Comparison of ENCODE assay signal across 8 cellular contexts in genomic region chr16:11251525-11252481, GRCh38. TPM values are rescaled to one million over a fixed set of nuclear protein-coding genes. Genes with fewer than 3 reads are reported as not detected.
A peak's percentile ranks its signal among the peaks of the same experiment; 100 is the strongest.
DNase-seq lines count a peak whose midpoint lies in the region; ATAC-seq and TF ChIP-seq lines count a peak whose summit lies in the region.

No MANE protein-coding gene starts in this region.

- no peaks in the 10 kb centered on the region for H3K9me3 ChIP-seq in BLaER1 treated with 17β-estradiol and CSF1 and Interleukin-3, amounts not matched to agents 10 nM and 100 nM (replicated peaks in 1 of 11)
- H3K9me3 ChIP-seq in T-helper 17 cell (ENCODE audit: control insufficient read depth, low read length, poor library complexity, severe bottlenecking) (no peaks in the 10 kb centered on the region), spleen (no peaks in the 10 kb centered on the region)

- H3K4me3 Mint-ChIP-seq in T-helper 17 cell = peak overlapping the region; percentile 91
- H3K4me3 Mint-ChIP-seq in activated naive CD8-positive, alpha-beta T cell treated with anti-CD3 and anti-CD28 coated beads, Interleukin-2, amount 10 ng/mL, durations not matched to agents 7 days and 5 days = peak overlapping the region; percentile 98

- no peak overlapping the region for H3K4me3 ChIP-seq in BLaER1 treated with 17β-estradiol and CSF1 and Interleukin-3, amounts not matched to agents 10 nM and 100 nM
- H3K4me3 ChIP-seq in spleen = peak overlapping the region in 6 of 8 donors; percentile 20 to 97 (median 91)

- no peak overlapping the region; a peak in 1 of 22 replicates for H3K9ac ChIP-seq in BLaER1 treated with 17β-estradiol and CSF1 and Interleukin-3, amounts not matched to agents 10 nM and 100 nM

- peaks cover 0 to 53% (median 46%) of the 10 kb centered on the region in 11 experiments; a peak in 18 of 22 replicates for H4K20me1 ChIP-seq in BLaER1 treated with 17β-estradiol and CSF1 and Interleukin-3, amounts not matched to agents 10 nM and 100 nM

- WGBS in spleen, 5 donors = 61 to 76% (median 71%) methylated on average over 18 of the region's 18 CpGs

- TF ChIP-seq CTCF in spleen (IDR thresholded peaks at IDR 0.05 in 8 of 11, conservative IDR thresholded peaks at IDR 0.05 in 3 of 11) = no peak

- no peak for TF ChIP-seq POLR2A in spleen (IDR thresholded peaks at IDR 0.05)

- peaks cover 31% of the 10 kb centered on the region for H3K4me1 Mint-ChIP-seq in T-helper 17 cell
- peaks cover 37% of the 10 kb centered on the region for H3K4me1 Mint-ChIP-seq in activated naive CD8-positive, alpha-beta T cell treated with anti-CD3 and anti-CD28 coated beads, Interleukin-2, amount 10 ng/mL, durations not matched to agents 7 days and 5 days

- peaks cover 0 to 18% (median 0%) of the 10 kb centered on the region in 11 experiments; a peak in 3 of 22 replicates for H3K36me3 ChIP-seq in BLaER1 treated with 17β-estradiol and CSF1 and Interleukin-3, amounts not matched to agents 10 nM and 100 nM
- H3K36me3 ChIP-seq in spleen = peaks cover 0 to 38% (median 0%) of the 10 kb centered on the region in 6 donors

- H3K4me1 ChIP-seq in BLaER1 treated with 17β-estradiol and CSF1 and Interleukin-3, amounts not matched to agents 10 nM and 100 nM = peaks cover 32 to 44% (median 41%) of the 10 kb centered on the region in 10 experiments
- H3K4me1 ChIP-seq in spleen = peaks cover 13 to 49% (median 37%) of the 10 kb centered on the region in 6 donors

- H3K27ac Mint-ChIP-seq in T-helper 17 cell = peak overlapping the region; percentile 97
- H3K27ac Mint-ChIP-seq in activated naive CD8-positive, alpha-beta T cell treated with anti-CD3 and anti-CD28 coated beads, Interleukin-2, amount 10 ng/mL, durations not matched to agents 7 days and 5 days = peak overlapping the region; percentile 98

- H3K27me3 ChIP-seq in BLaER1 treated with 17β-estradiol and CSF1 and Interleukin-3, amounts not matched to agents 10 nM and 100 nM = peaks cover 0 to 12% (median 0%) of the 10 kb centered on the region in 11 experiments; a peak in 8 of 22 replicates
- peaks cover 0 to 8% (median 0%) of the 10 kb centered on the region in 7 donors for H3K27me3 ChIP-seq in spleen (replicated peaks in 1 of 7)

- H3K9me3 Mint-ChIP-seq in activated naive CD8-positive, alpha-beta T cell treated with anti-CD3 and anti-CD28 coated beads, Interleukin-2, amount 10 ng/mL, durations not matched to agents 7 days and 5 days = no peaks in the 10 kb centered on the region

- DNase-seq in T-helper 17 cell (peak in 2 of 3 donors; percentile 60 to 61), spleen (peak; percentile 85), T1000 (lab: John Stamatoyannopoulos, UW) (no peak), SHP77 treated with DMSO at 0.1 percent for 48 hours (lab: John Stamatoyannopoulos, UW) (no peak)
- DNase-seq in activated naive CD8-positive, alpha-beta T cell treated with anti-CD3 and anti-CD28 coated beads, Interleukin-2, amount 10 ng/mL, durations not matched to agents 7 days and 5 days = peak; percentile 76

- intact Hi-C loops in spleen (cut with DNase I; ENCODE audit: low total_unique reads) = no loop called here

- H3K36me3 Mint-ChIP-seq in T-helper 17 cell (ENCODE audit: low read depth) = peaks cover 2% of the 10 kb centered on the region
- H3K36me3 Mint-ChIP-seq in activated naive CD8-positive, alpha-beta T cell treated with anti-CD3 and anti-CD28 coated beads, Interleukin-2, amount 10 ng/mL, durations not matched to agents 7 days and 5 days = peaks cover 60% of the 10 kb centered on the region

- ATAC-seq in T-helper 17 cell (peak; percentile 44), GM19395 (IDR thresholded peaks at IDR 0.05; ENCODE audit: unreplicated experiment) (no peak), GM19324 (IDR thresholded peaks at IDR 0.05; ENCODE audit: low FRiP score, unreplicated experiment) (no peak)
- peak; percentile 3 for ATAC-seq in activated naive CD8-positive, alpha-beta T cell treated with anti-CD3 and anti-CD28 coated beads, Interleukin-2, amount 10 ng/mL, durations not matched to agents 7 days and 5 days (ENCODE audit: low read depth)

- H3K4me2 ChIP-seq in BLaER1 treated with 17β-estradiol and CSF1 and Interleukin-3, amounts not matched to agents 10 nM and 100 nM = peak overlapping the region; percentile 26 to 100 (median 98)

- POLR2A ChIA-PET in activated naive CD8-positive, alpha-beta T cell treated with anti-CD3 and anti-CD28 coated beads, Interleukin-2, amount 10 ng/mL, durations not matched to agents 7 days and 5 days (lab: Charles Lee) = interaction anchor here (0.6 to 11.8 kb wide), 49 partner anchors 13 to 310 kb away, joined by 3 to 227 read pairs (median 4); partner anchors contain the start of genes CLEC16A and DEXI

- no peaks in the 10 kb centered on the region for H3K27me3 Mint-ChIP-seq in T-helper 17 cell
- H3K27me3 Mint-ChIP-seq in activated naive CD8-positive, alpha-beta T cell treated with anti-CD3 and anti-CD28 coated beads, Interleukin-2, amount 10 ng/mL, durations not matched to agents 7 days and 5 days = no peaks in the 10 kb centered on the region

- no peak overlapping the region for H3K27ac ChIP-seq in BLaER1 treated with 17β-estradiol and CSF1 and Interleukin-3, amounts not matched to agents 10 nM and 100 nM
- H3K27ac ChIP-seq in spleen = peak overlapping the region in 4 of 8 donors; percentile 38 to 99 (median 96)

RNA-seq across cellular contexts. Expression of gene SOCS1, which starts 4.2 kb away (rescaled TPM):
- total RNA-seq in T-helper 17 cell (10 to 100 TPM; 42.1 to 49.5 TPM), spleen (10 to 100 TPM in 6 of 7 donors, 1 to 10 TPM in 1; 7.7 to 50.8 (median 24.0) TPM)
- total RNA-seq in activated naive CD8-positive, alpha-beta T cell treated with anti-CD3 and anti-CD28 coated beads, Interleukin-2, amount 10 ng/mL, durations not matched to agents 7 days and 5 days = 100 to 1,000 TPM; 165 to 176 TPM
- 10 to 100 TPM; 17.0 to 43.3 (median 19.6) TPM for polyA plus RNA-seq in spleen

RNA-seq across cellular contexts. Expression of gene TNP2, which starts 17.3 kb away (rescaled TPM):
- total RNA-seq in T-helper 17 cell (not detected), spleen (not detected)
- total RNA-seq in activated naive CD8-positive, alpha-beta T cell treated with anti-CD3 and anti-CD28 coated beads, Interleukin-2, amount 10 ng/mL, durations not matched to agents 7 days and 5 days = not detected
- not detected for polyA plus RNA-seq in spleen

RNA-seq across cellular contexts. Expression of gene PRM3, which starts 21.6 kb away (rescaled TPM):
- not detected for total RNA-seq in T-helper 17 cell
- total RNA-seq in activated naive CD8-positive, alpha-beta T cell treated with anti-CD3 and anti-CD28 coated beads, Interleukin-2, amount 10 ng/mL, durations not matched to agents 7 days and 5 days = not detected
- total RNA-seq in spleen = not detected
- not detected for polyA plus RNA-seq in spleen

RNA-seq across cellular contexts. Expression of gene PRM2, which starts 24.5 kb away (rescaled TPM):
- total RNA-seq in T-helper 17 cell (not detected), spleen (not detected)
- total RNA-seq in activated naive CD8-positive, alpha-beta T cell treated with anti-CD3 and anti-CD28 coated beads, Interleukin-2, amount 10 ng/mL, durations not matched to agents 7 days and 5 days = not detected
- not detected for polyA plus RNA-seq in spleen

RNA-seq across cellular contexts. Expression of gene PRM1, which starts 29.3 kb away (rescaled TPM):
- total RNA-seq in T-helper 17 cell (not detected), spleen (not detected)
- not detected for total RNA-seq in activated naive CD8-positive, alpha-beta T cell treated with anti-CD3 and anti-CD28 coated beads, Interleukin-2, amount 10 ng/mL, durations not matched to agents 7 days and 5 days
- polyA plus RNA-seq in spleen = not detected

Comparison
In these comparisons a context has a peak if more than half of its experiments do, and no peak if none do; other contexts are left out.
1. H3K4me3 ChIP-seq: peak in spleen (6 of 8); none in BLaER1 treated with 17β-estradiol and CSF1 and Interleukin-3, amounts not matched to agents 10 nM and 100 nM (0 of 10).
2. ATAC-seq: peak in T-helper 17 cell (single experiment) and activated naive CD8-positive, alpha-beta T cell treated with anti-CD3 and anti-CD28 coated beads, Interleukin-2, amount 10 ng/mL, durations not matched to agents 7 days and 5 days (single experiment); none in GM19395 (single experiment) and GM19324 (single experiment).
3. DNase-seq: peak in T-helper 17 cell (2 of 3), activated naive CD8-positive, alpha-beta T cell treated with anti-CD3 and anti-CD28 coated beads, Interleukin-2, amount 10 ng/mL, durations not matched to agents 7 days and 5 days (single experiment) and spleen (single experiment); none in T1000 (single experiment) and SHP77 treated with DMSO at 0.1 percent for 48 hours (single experiment).